ENCODE assay signal across 24 cellular contexts in genomic region chr12:1199700-1200099, GRCh38.
"Had no signal": no experiment of that assay in that cellular context is flagged by ENCODE, and none has a peak within 500 bp of the region (broad histone marks: within the 10 kb centered on the region; RNA-seq: fewer than 3 reads in every experiment).

No MANE protein-coding gene starts in this region.

- H3K27me3 Mint-ChIP-seq: dendritic cell treated with granulocyte-macrophage colony-stimulating factor and Interleukin-4, amounts not matched to agents 40 ng/mL and 50 ng/mL, for 4 days; effector memory CD8-positive, alpha-beta T cell; memory B cell; stimulated activated naive B cell treated with anti-CD40 and anti-IgM and Interleukin-4, amounts not matched to agents 10 μg/mL and 1 μg/mL and 100 μg/mL, for 72 hours had no signal

- H3K4me1 Mint-ChIP-seq: natural killer cell, neural crest cell had no signal

- DNase-seq: cerebellar nuclear complex; effector memory CD8-positive, alpha-beta T cell; foreskin melanocyte; heart left ventricle; hippocampal formation; lower lobe of right lung; natural killer cell; sigmoid colon; stimulated activated CD4-positive, alpha-beta T cell treated with anti-CD3 and anti-CD28 coated beads, Interleukin-2, amount 100 ng/mL, for 24 hours; stimulated activated CD4-positive, alpha-beta T cell treated with anti-CD3 and anti-CD28 coated beads, Interleukin-4, amount 100 ng/mL, for 4 hours; stimulated activated naive B cell treated with anti-CD40 and anti-IgM and Interleukin-4, amounts not matched to agents 10 μg/mL and 1 μg/mL and 100 μg/mL, for 72 hours; stomach; substantia nigra; trophoblast cell had no signal

- ATAC-seq: effector memory CD8-positive, alpha-beta T cell; lower lobe of right lung; natural killer cell; stimulated activated naive B cell treated with anti-CD40 and anti-IgM and Interleukin-4, amounts not matched to agents 10 μg/mL and 1 μg/mL and 100 μg/mL, for 72 hours had no signal

- H3K4me3 Mint-ChIP-seq: dendritic cell treated with granulocyte-macrophage colony-stimulating factor and Interleukin-4, amounts not matched to agents 40 ng/mL and 50 ng/mL, for 4 days; effector memory CD8-positive, alpha-beta T cell; memory B cell; mesothelial cell of epicardium; natural killer cell; neural crest cell; stimulated activated naive B cell treated with anti-CD40 and anti-IgM and Interleukin-4, amounts not matched to agents 10 μg/mL and 1 μg/mL and 100 μg/mL, for 72 hours had no signal

- H3K27ac ChIP-seq: epithelial cell of prostate, esophagus muscularis mucosa, lower lobe of right lung, parathyroid adenoma, prostate gland, sigmoid colon had no signal

- H3K36me3 Mint-ChIP-seq: natural killer cell had no signal

- H3K27me3 ChIP-seq: esophagus muscularis mucosa, heart left ventricle, sigmoid colon, stomach had no signal

- H3K9me3 ChIP-seq: esophagus muscularis mucosa, prostate gland had no signal

- H3K4me3 ChIP-seq: esophagus muscularis mucosa, heart left ventricle, lower lobe of right lung, prostate gland, sigmoid colon, skin epidermis, stomach had no signal

- H3K27ac Mint-ChIP-seq: dendritic cell treated with granulocyte-macrophage colony-stimulating factor and Interleukin-4, amounts not matched to agents 40 ng/mL and 50 ng/mL, for 4 days; effector memory CD8-positive, alpha-beta T cell; mesothelial cell of epicardium; natural killer cell; stimulated activated naive B cell treated with anti-CD40 and anti-IgM and Interleukin-4, amounts not matched to agents 10 μg/mL and 1 μg/mL and 100 μg/mL, for 72 hours had no signal

- H3K9me3 Mint-ChIP-seq: effector memory CD8-positive, alpha-beta T cell; memory B cell; natural killer cell; stimulated activated naive B cell treated with anti-CD40 and anti-IgM and Interleukin-4, amounts not matched to agents 10 μg/mL and 1 μg/mL and 100 μg/mL, for 72 hours had no signal

- FAIRE-seq: colon had no signal

- H3K36me3 ChIP-seq: lower lobe of right lung, prostate gland had no signal
